ENCODE assay signal across 19 cellular contexts in the genomic region with DNA sequence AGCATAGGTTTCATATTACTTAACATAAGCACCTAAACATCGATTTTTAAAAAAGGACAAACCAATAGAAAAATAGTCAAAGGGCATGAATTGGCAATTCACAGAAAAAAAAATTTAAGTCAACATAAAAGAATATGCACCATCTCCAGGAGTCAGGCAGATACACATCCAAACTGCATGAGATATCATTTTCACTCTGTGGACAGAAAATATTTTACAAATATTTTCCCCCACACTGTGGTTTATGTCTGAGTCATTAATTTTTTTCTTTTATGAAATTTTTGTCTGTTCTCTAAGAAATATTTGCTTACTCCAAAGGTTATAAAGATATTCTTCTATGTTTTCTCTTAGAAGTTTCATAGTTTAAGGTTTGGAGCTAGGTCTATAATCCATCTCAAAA.
"Had no signal": no experiment of that assay in that cellular context is flagged by ENCODE, and none has a peak within 500 bp of the region (broad histone marks: within the 10 kb centered on the region; RNA-seq: fewer than 3 reads in every experiment).

No MANE protein-coding gene starts in this region.

- H3K4me3 Mint-ChIP-seq: activated naive CD8-positive, alpha-beta T cell; activated T-cell treated with anti-CD3 and anti-CD28 coated beads, Interleukin-2, amount 50 U/mL, for 24 hours; naive thymus-derived CD4-positive, alpha-beta T cell; neural progenitor cell; WTC11 had no signal

- DNase-seq: activated naive CD4-positive, alpha-beta T cell; activated T-cell treated with anti-CD3 and anti-CD28 coated beads, Interleukin-2, amount 50 U/mL, for 24 hours; amniotic stem cell; cerebellar nuclear complex; foreskin fibroblast; lower lobe of right lung; naive thymus-derived CD4-positive, alpha-beta T cell; retina; spleen; stimulated activated CD4-positive, alpha-beta T cell treated with anti-CD3 and anti-CD28 coated beads, Interleukin-4, amount 100 ng/mL, for 1 hour; stimulated activated naive CD4-positive, alpha-beta T cell; T-helper 9 cell; upper lobe of right lung had no signal

- H3K27ac Mint-ChIP-seq: activated naive CD8-positive, alpha-beta T cell; activated T-cell treated with anti-CD3 and anti-CD28 coated beads, Interleukin-2, amount 50 U/mL, for 24 hours; activated T-helper 2 cell treated with anti-CD3 and anti-CD28 coated beads, Interferon-gamma antibody, Interleukin-2, Interleukin-4, amounts not matched to agents 10 μg/mL and 5 μg/mL and 100 μg/mL, durations not matched to agents 14 hours and 24 hours and 36 hours; naive thymus-derived CD4-positive, alpha-beta T cell; neural progenitor cell; progenitor cell of endocrine pancreas; WTC11 had no signal

- H3K36me3 Mint-ChIP-seq: neural progenitor cell, WTC11 had no signal

- H3K4me1 Mint-ChIP-seq: neural progenitor cell, WTC11 had no signal

- ATAC-seq: left lobe of liver; lower lobe of right lung; naive thymus-derived CD4-positive, alpha-beta T cell; upper lobe of right lung; WTC11 had no signal

- H3K9me3 Mint-ChIP-seq: neural progenitor cell had no signal
